Comparison of ENCODE assay signal across 23 cellular contexts in the genomic region with DNA sequence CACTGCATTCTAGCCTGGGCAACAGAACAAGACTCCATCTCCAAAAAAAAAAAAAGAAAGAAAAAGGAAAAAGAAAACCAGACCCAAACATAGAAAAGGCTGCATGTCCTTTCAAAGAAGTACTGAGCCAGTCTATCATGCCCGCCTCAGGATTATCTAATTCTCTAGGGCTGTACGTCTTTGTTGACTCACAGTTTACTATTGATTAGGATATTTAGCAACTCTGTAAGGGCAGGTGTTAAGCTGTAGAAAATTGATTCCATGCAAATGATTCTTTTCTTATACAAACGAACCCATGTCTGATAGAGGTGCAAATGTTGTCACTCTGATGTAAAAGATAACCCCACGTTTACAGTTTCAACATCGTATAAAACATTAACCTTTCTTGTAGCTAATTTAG.
"Had no signal": no experiment of that assay in that cellular context is flagged by ENCODE, and none has a peak within 500 bp of the region (broad histone marks: within the 10 kb centered on the region; RNA-seq: fewer than 3 reads in every experiment).

No MANE protein-coding gene starts in this region.

- H3K9me3 ChIP-seq: ascending aorta had no signal

- ATAC-seq: activated CD8-positive, alpha-beta memory T cell treated with anti-CD3 and anti-CD28 coated beads, Interleukin-2, amount 10 ng/mL, durations not matched to agents 7 days and 5 days; activated naive CD4-positive, alpha-beta T cell treated with anti-CD3 and anti-CD28 coated beads, Interleukin-2, amount 50 U/mL, for 72 hours; activated naive CD8-positive, alpha-beta T cell treated with anti-CD3 and anti-CD28 coated beads, Interleukin-2, amount 50 U/mL, for 24 hours; activated T-cell treated with anti-CD3 and anti-CD28 coated beads, Interleukin-2, amount 50 U/mL, for 4 hours; T-helper 17 cell; WTC11 had no signal

- H3K27ac ChIP-seq: ascending aorta had no signal

- H3K27me3 ChIP-seq: ascending aorta had no signal

- H3K36me3 Mint-ChIP-seq: activated CD8-positive, alpha-beta memory T cell treated with anti-CD3 and anti-CD28 coated beads, Interleukin-2, amount 10 ng/mL, durations not matched to agents 7 days and 5 days; activated naive CD4-positive, alpha-beta T cell treated with anti-CD3 and anti-CD28 coated beads, Interleukin-2, amount 50 U/mL, for 72 hours; brain had no signal

- H3K36me3 ChIP-seq: ascending aorta had no signal

- H3K4me3 Mint-ChIP-seq: activated CD8-positive, alpha-beta memory T cell treated with anti-CD3 and anti-CD28 coated beads, Interleukin-2, amount 10 ng/mL, durations not matched to agents 7 days and 5 days; activated naive CD8-positive, alpha-beta T cell treated with anti-CD3 and anti-CD28 coated beads, Interleukin-2, amount 50 U/mL, for 24 hours; activated T-cell treated with anti-CD3 and anti-CD28 coated beads, Interleukin-2, amount 50 U/mL, for 4 hours; brain; central memory CD8-positive, alpha-beta T cell; T-helper 17 cell; WTC11 had no signal

- H3K27ac Mint-ChIP-seq: activated CD8-positive, alpha-beta memory T cell treated with anti-CD3 and anti-CD28 coated beads, Interleukin-2, amount 10 ng/mL, durations not matched to agents 7 days and 5 days; activated naive CD4-positive, alpha-beta T cell treated with anti-CD3 and anti-CD28 coated beads, Interleukin-2, amount 50 U/mL, for 72 hours; activated naive CD8-positive, alpha-beta T cell treated with anti-CD3 and anti-CD28 coated beads, Interleukin-2, amount 50 U/mL, for 24 hours; T-helper 17 cell; WTC11 had no signal

- H3K9me3 Mint-ChIP-seq: activated naive CD8-positive, alpha-beta T cell treated with anti-CD3 and anti-CD28 coated beads, Interleukin-2, amount 50 U/mL, for 24 hours; activated T-cell treated with anti-CD3 and anti-CD28 coated beads, Interleukin-2, amount 50 U/mL, for 4 hours; central memory CD8-positive, alpha-beta T cell had no signal

- H3K4me3 ChIP-seq: ascending aorta had no signal

- H3K4me1 Mint-ChIP-seq: activated CD8-positive, alpha-beta memory T cell treated with anti-CD3 and anti-CD28 coated beads, Interleukin-2, amount 10 ng/mL, durations not matched to agents 7 days and 5 days; activated naive CD8-positive, alpha-beta T cell treated with anti-CD3 and anti-CD28 coated beads, Interleukin-2, amount 50 U/mL, for 24 hours; central memory CD8-positive, alpha-beta T cell; T-helper 17 cell had no signal

- DNase-seq: activated CD4-positive, alpha-beta T cell treated with anti-CD3 and anti-CD28 coated beads for 48 hours; activated CD4-positive, alpha-beta T cell treated with anti-CD3 and anti-CD28 coated beads, Interleukin-2, amount 50 U/mL, for 4 hours; activated CD4-positive, CD25-positive, alpha-beta regulatory T cell treated with anti-CD3 and anti-CD28 coated beads, Interleukin-2, amount 50 U/mL, for 72 hours; activated CD8-positive, alpha-beta memory T cell treated with anti-CD3 and anti-CD28 coated beads, Interleukin-2, amount 10 ng/mL, durations not matched to agents 7 days and 5 days; activated effector memory CD4-positive, alpha-beta T cell treated with anti-CD3 and anti-CD28 coated beads, Interleukin-2, amount 50 U/mL, for 16 hours; activated naive CD4-positive, alpha-beta T cell treated with Interleukin-2 at 50 U/mL for 16 hours; activated naive CD8-positive, alpha-beta T cell treated with anti-CD3 and anti-CD28 coated beads, Interleukin-2, amount 50 U/mL, for 24 hours; activated T-cell treated with anti-CD3 and anti-CD28 coated beads, Interleukin-2, amount 50 U/mL, for 4 hours; amniotic stem cell; Kasumi-1; NCI-H1105 treated with DMSO at 0.1 percent for 48 hours; NCI-H1436 treated with DMSO at 0.1 percent for 48 hours; NCI-H2081; NCI-H510A treated with DMSO at 0.1 percent for 48 hours; NCI-H748 treated with DMSO at 0.1 percent for 48 hours; SIG-M5; T-helper 17 cell; T-helper 9 cell had no signal

- H3K4me1 ChIP-seq: ascending aorta had no signal
